ENCODE assay signal across 1 cellular context in the genomic region with DNA sequence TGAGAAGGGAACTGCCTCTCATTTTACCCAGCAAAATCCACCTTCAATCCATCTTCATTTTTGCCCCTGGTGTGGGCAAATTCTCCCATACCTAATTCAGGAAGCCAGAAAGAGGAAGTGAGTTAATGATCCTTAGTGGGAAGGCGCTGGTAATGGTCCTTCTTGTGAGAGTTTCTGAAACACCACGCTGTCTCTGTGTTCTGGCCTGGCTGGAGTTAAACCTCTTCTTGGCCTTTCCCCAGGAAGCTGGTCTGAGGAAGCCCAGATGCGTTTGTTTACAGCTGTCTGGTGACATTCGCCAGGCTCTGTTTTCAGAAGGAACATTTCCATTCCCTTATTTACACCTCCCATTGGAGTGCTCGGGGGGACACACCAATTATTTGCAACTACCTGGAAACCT.
TF ChIP-seq lines count a peak whose summit lies in the region.

No MANE protein-coding gene starts in this region.

TF ChIP-seq in IMR-90, 13 proteins besides CTCF, POLR2A, EP300 and RAD21:
- no peak for TF ChIP-seq RFX5 (IDR thresholded peaks at IDR 0.05; ENCODE audit: low read depth, low read length)
- TF ChIP-seq MAFK (IDR thresholded peaks at IDR 0.05; ENCODE audit: low read depth, low read length): no peak
- TF ChIP-seq BHLHE40 (IDR thresholded peaks at IDR 0.05; ENCODE audit: low read depth, low read length): no peak
- TF ChIP-seq CHD1 (IDR thresholded peaks at IDR 0.05; ENCODE audit: low read depth, low read length): no peak
- no peak for TF ChIP-seq CEBPB (IDR thresholded peaks at IDR 0.05; ENCODE audit: low read depth, low read length)
- no peak for TF ChIP-seq MAZ (IDR thresholded peaks at IDR 0.05; ENCODE audit: borderline replicate concordance, low read depth, low read length)
- TF ChIP-seq SMC3 (IDR thresholded peaks at IDR 0.05; ENCODE audit: low read depth, low read length): no peak
- TF ChIP-seq, protein P1, sequence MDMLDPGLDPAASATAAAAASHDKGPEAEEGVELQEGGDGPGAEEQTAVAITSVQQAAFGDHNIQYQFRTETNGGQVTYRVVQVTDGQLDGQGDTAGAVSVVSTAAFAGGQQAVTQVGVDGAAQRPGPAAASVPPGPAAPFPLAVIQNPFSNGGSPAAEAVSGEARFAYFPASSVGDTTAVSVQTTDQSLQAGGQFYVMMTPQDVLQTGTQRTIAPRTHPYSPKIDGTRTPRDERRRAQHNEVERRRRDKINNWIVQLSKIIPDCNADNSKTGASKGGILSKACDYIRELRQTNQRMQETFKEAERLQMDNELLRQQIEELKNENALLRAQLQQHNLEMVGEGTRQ (IDR thresholded peaks at IDR 0.05; ENCODE audit: low read depth, low read length): no peak
- TF ChIP-seq ELK1 (IDR thresholded peaks at IDR 0.05; ENCODE audit: borderline replicate concordance, low read depth, low read length): no peak
- TF ChIP-seq NFE2L2 (IDR thresholded peaks at IDR 0.05; ENCODE audit: low read depth, low read length): no peak
